Comparison of ENCODE assay signal across 1 cellular context in the genomic region with DNA sequence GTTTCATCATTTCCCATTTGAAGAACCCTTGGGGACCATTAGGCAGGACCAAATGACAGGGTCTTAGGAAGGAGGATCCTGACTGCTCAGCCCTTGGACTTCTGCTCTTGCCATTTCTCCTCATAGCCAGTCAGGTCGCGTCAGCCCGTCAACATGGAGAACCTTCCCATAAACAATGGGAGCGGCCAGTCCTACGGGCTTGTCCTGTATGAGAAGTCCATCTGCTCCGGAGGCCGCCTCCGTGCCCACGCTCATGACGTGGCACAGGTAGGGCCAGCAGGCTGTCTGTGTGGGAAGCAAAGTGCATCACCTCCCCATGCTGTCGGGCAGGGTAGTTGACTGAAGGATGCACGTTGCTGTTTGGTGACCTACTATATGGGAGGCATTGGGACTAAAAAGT.
TF ChIP-seq lines count a peak whose summit lies in the region.

No MANE protein-coding gene starts in this region.

TF ChIP-seq in WTC11, 78 proteins besides CTCF, POLR2A, EP300 and RAD21 (continued from another document):
- TF ChIP-seq, protein P1, sequence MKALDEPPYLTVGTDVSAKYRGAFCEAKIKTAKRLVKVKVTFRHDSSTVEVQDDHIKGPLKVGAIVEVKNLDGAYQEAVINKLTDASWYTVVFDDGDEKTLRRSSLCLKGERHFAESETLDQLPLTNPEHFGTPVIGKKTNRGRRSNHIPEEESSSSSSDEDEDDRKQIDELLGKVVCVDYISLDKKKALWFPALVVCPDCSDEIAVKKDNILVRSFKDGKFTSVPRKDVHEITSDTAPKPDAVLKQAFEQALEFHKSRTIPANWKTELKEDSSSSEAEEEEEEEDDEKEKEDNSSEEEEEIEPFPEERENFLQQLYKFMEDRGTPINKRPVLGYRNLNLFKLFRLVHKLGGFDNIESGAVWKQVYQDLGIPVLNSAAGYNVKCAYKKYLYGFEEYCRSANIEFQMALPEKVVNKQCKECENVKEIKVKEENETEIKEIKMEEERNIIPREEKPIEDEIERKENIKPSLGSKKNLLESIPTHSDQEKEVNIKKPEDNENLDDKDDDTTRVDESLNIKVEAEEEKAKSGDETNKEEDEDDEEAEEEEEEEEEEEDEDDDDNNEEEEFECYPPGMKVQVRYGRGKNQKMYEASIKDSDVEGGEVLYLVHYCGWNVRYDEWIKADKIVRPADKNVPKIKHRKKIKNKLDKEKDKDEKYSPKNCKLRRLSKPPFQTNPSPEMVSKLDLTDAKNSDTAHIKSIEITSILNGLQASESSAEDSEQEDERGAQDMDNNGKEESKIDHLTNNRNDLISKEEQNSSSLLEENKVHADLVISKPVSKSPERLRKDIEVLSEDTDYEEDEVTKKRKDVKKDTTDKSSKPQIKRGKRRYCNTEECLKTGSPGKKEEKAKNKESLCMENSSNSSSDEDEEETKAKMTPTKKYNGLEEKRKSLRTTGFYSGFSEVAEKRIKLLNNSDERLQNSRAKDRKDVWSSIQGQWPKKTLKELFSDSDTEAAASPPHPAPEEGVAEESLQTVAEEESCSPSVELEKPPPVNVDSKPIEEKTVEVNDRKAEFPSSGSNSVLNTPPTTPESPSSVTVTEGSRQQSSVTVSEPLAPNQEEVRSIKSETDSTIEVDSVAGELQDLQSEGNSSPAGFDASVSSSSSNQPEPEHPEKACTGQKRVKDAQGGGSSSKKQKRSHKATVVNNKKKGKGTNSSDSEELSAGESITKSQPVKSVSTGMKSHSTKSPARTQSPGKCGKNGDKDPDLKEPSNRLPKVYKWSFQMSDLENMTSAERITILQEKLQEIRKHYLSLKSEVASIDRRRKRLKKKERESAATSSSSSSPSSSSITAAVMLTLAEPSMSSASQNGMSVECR (CRISPR knock-in tag; IDR thresholded peaks at IDR 0.05; ENCODE audit: borderline replicate concordance): no peak
- TF ChIP-seq FOXP1 (CRISPR knock-in tag; IDR thresholded peaks at IDR 0.05; ENCODE audit: borderline replicate concordance) (no peak), FOXK1 (CRISPR knock-in tag; IDR thresholded peaks at IDR 0.05) (no peak), MXD4 (CRISPR knock-in tag; IDR thresholded peaks at IDR 0.05; ENCODE audit: borderline replicate concordance) (no peak), ZNF263 (CRISPR knock-in tag; IDR thresholded peaks at IDR 0.05; ENCODE audit: low read depth) (no peak), JUN (CRISPR knock-in tag; IDR thresholded peaks at IDR 0.05) (no peak), CREM (CRISPR knock-in tag; IDR thresholded peaks at IDR 0.05) (no peak), SOX15 (CRISPR knock-in tag; IDR thresholded peaks at IDR 0.05) (no peak), ZBTB21 (CRISPR knock-in tag; IDR thresholded peaks at IDR 0.05; ENCODE audit: borderline replicate concordance) (no peak)
- TF ChIP-seq, protein P2, sequence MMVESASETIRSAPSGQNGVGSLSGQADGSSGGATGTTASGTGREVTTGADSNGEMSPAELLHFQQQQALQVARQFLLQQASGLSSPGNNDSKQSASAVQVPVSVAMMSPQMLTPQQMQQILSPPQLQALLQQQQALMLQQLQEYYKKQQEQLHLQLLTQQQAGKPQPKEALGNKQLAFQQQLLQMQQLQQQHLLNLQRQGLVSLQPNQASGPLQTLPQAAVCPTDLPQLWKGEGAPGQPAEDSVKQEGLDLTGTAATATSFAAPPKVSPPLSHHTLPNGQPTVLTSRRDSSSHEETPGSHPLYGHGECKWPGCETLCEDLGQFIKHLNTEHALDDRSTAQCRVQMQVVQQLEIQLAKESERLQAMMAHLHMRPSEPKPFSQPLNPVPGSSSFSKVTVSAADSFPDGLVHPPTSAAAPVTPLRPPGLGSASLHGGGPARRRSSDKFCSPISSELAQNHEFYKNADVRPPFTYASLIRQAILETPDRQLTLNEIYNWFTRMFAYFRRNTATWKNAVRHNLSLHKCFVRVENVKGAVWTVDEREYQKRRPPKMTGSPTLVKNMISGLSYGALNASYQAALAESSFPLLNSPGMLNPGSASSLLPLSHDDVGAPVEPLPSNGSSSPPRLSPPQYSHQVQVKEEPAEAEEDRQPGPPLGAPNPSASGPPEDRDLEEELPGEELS (CRISPR knock-in tag; IDR thresholded peaks at IDR 0.05): no peak
- TF ChIP-seq, protein P3, sequence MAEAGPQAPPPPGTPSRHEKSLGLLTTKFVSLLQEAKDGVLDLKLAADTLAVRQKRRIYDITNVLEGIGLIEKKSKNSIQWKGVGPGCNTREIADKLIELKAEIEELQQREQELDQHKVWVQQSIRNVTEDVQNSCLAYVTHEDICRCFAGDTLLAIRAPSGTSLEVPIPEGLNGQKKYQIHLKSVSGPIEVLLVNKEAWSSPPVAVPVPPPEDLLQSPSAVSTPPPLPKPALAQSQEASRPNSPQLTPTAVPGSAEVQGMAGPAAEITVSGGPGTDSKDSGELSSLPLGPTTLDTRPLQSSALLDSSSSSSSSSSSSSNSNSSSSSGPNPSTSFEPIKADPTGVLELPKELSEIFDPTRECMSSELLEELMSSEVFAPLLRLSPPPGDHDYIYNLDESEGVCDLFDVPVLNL (CRISPR knock-in tag; IDR thresholded peaks at IDR 0.05; ENCODE audit: borderline replicate concordance, low read depth): no peak
